Comparison of ENCODE assay signal across 26 cellular contexts in the genomic region with DNA sequence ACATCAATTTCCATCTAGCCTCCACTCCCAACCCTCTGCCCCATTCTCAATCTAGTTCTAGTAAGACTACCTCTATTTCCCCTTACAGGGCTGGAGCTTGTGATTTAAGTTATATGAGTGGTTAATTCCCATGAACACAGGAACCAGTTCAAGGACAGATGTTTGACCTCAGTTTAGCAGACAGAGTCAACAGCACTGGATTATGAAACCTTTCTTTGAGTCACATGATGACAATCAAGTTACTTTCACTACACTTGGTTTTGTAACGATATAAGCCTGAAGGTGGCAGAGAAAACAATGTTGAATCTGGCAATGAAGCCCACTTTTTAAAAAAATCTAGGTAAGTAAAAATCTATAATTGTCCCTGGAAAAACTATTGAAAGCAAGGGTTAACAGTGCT.
"Had no signal": no experiment of that assay in that cellular context is flagged by ENCODE, and none has a peak within 500 bp of the region (broad histone marks: within the 10 kb centered on the region; RNA-seq: fewer than 3 reads in every experiment).

No MANE protein-coding gene starts in this region.

- DNase-seq: cortex of kidney; effector memory CD8-positive, alpha-beta T cell; erythroblast; esophagus squamous epithelium; foreskin fibroblast; gastrocnemius medialis; head of caudate nucleus; left colon; left ventricle myocardium superior; mesendoderm; midbrain; naive thymus-derived CD4-positive, alpha-beta T cell; stimulated activated CD4-positive, alpha-beta T cell treated with anti-CD3 and anti-CD28 coated beads, Interleukin-12 subunit alpha, Interleukin-12 subunit beta, amount 100 ng/mL, for 4 hours; stimulated activated CD4-positive, alpha-beta T cell treated with anti-CD3 and anti-CD28 coated beads, Interleukin-1b, Interleukin-23, amount 100 ng/mL, for 48 hours; stimulated activated CD4-positive, alpha-beta T cell treated with anti-CD3 and anti-CD28 coated beads, Interleukin-4, amount 100 ng/mL, for 1 hour; stimulated activated CD8-positive, alpha-beta memory T cell treated with anti-CD3 and anti-CD28 coated beads, Interleukin-4, amount 100 ng/mL, for 48 hours; stimulated activated naive CD4-positive, alpha-beta T cell; stomach; testis; tibial artery had no signal

- FAIRE-seq: islet of Langerhans had no signal

- H3K9ac ChIP-seq: neural progenitor cell, parathyroid adenoma had no signal

- H3K4me1 ChIP-seq: esophagus squamous epithelium, gastrocnemius medialis, neural progenitor cell, parathyroid adenoma, stomach, testis, tibial artery had no signal

- H3K4me3 ChIP-seq: esophagus squamous epithelium, gastrocnemius medialis, lung, neural progenitor cell, smooth muscle cell, stomach, testis, tibial artery had no signal

- H2AFZ ChIP-seq: neural progenitor cell, parathyroid adenoma had no signal

- ATAC-seq: effector memory CD8-positive, alpha-beta T cell; gastrocnemius medialis; left colon; left ventricle myocardium superior; naive thymus-derived CD4-positive, alpha-beta T cell; sciatic nerve had no signal

- H3K36me3 ChIP-seq: esophagus squamous epithelium, gastrocnemius medialis, neural progenitor cell, stomach, tibial artery had no signal

- H3K9me3 ChIP-seq: esophagus squamous epithelium, gastrocnemius medialis, stomach, testis, tibial artery had no signal

- H3K79me2 ChIP-seq: parathyroid adenoma had no signal

- H3K4me2 ChIP-seq: neural progenitor cell, smooth muscle cell had no signal

- H3K27me3 ChIP-seq: esophagus squamous epithelium, gastrocnemius medialis, neural progenitor cell, stomach, testis, tibial artery had no signal

- H3K27ac ChIP-seq: esophagus squamous epithelium, gastrocnemius medialis, neural progenitor cell, parathyroid adenoma, stomach, testis, tibial artery had no signal
